ENCODE assay signal across 1 cellular context in the genomic region with DNA sequence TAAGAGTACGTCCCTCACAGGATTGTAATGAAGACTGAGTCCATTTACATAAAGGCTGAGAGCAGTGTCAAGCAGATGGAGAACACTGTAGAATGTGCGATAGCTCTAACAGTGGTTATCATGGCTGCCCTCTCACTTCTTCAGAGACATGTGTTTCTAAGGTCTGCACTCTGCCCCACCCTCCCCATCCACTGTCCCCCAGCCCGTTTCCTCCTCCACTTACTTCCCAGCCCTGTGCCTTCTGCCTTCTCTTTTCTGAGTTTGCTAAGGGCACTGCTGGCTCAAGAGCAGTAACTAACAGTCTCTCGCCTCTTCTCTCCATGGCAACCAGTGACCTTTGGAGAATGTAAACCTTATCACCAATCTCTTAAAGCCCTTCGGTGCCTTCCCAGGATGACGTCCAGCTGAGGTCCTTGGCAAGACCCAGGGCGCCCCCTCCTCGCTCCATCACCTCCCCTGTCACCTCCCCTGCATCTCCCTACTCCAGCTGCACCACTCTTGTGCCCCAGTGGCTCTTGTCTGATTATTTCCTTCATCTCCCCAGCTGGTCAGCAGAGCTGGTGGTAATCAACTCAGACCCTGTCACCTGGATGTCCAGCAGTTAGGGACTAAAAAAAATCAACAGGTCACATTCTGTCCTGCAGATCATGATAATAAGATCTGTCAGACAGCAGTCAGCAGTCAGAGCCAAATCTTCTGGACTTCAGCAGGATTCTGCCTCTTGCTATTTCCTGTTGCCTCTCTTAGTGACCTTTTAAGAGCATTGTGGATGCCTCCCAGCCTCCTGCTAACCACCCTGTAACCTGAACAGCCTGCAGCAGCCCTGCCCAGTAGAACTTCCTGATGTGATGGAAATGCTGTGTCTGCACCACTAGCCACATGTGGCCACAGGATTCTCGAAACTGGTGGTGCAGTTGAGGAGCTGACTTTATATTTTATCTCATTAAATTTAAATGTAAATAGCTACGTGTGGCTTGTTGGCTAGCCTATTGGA.
TF ChIP-seq lines count a peak whose summit lies in the region.

No MANE protein-coding gene starts in this region.

TF ChIP-seq in GM12878, 131 proteins besides CTCF, POLR2A, EP300 and RAD21:
- TF ChIP-seq BMI1 (IDR thresholded peaks at IDR 0.05; ENCODE audit: borderline replicate concordance) = no peak
- no peak for TF ChIP-seq CREM (IDR thresholded peaks at IDR 0.05; ENCODE audit: low read depth)
- no peak for TF ChIP-seq ZNF217 (IDR thresholded peaks at IDR 0.05)
- TF ChIP-seq, protein P1, sequence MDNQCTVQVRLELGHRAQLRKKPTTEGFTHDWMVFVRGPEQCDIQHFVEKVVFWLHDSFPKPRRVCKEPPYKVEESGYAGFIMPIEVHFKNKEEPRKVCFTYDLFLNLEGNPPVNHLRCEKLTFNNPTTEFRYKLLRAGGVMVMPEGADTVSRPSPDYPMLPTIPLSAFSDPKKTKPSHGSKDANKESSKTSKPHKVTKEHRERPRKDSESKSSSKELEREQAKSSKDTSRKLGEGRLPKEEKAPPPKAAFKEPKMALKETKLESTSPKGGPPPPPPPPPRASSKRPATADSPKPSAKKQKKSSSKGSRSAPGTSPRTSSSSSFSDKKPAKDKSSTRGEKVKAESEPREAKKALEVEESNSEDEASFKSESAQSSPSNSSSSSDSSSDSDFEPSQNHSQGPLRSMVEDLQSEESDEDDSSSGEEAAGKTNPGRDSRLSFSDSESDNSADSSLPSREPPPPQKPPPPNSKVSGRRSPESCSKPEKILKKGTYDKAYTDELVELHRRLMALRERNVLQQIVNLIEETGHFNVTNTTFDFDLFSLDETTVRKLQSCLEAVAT (IDR thresholded peaks at IDR 0.05) = no peak
- TF ChIP-seq, protein P2, sequence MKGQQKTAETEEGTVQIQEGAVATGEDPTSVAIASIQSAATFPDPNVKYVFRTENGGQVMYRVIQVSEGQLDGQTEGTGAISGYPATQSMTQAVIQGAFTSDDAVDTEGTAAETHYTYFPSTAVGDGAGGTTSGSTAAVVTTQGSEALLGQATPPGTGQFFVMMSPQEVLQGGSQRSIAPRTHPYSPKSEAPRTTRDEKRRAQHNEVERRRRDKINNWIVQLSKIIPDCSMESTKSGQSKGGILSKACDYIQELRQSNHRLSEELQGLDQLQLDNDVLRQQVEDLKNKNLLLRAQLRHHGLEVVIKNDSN (IDR thresholded peaks at IDR 0.05; ENCODE audit: borderline replicate concordance, extremely low read length, insufficient read depth, low read depth, low read length) = no peak
- TF ChIP-seq, protein P3, sequence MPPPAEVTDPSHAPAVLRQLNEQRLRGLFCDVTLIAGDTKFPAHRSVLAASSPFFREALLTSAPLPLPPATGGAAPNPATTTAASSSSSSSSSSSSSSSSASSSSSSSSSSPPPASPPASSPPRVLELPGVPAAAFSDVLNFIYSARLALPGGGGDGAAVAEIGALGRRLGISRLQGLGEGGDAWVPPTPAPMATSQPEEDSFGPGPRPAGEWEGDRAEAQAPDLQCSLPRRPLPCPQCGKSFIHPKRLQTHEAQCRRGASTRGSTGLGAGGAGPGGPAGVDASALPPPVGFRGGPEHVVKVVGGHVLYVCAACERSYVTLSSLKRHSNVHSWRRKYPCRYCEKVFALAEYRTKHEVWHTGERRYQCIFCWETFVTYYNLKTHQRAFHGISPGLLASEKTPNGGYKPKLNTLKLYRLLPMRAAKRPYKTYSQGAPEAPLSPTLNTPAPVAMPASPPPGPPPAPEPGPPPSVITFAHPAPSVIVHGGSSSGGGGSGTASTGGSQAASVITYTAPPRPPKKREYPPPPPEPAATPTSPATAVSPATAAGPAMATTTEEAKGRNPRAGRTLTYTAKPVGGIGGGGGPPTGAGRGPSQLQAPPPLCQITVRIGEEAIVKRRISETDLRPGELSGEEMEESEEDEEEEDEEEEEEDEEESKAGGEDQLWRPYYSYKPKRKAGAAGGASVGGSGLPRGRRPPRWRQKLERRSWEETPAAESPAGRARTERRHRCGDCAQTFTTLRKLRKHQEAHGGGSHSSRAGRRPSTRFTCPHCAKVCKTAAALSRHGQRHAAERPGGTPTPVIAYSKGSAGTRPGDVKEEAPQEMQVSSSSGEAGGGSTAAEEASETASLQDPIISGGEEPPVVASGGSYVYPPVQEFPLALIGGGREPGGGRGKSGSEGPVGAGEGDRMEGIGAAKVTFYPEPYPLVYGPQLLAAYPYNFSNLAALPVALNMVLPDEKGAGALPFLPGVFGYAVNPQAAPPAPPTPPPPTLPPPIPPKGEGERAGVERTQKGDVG (CRISPR knock-in tag; IDR thresholded peaks at IDR 0.05) = no peak
- no peak for TF ChIP-seq POLR2AphosphoS5 (IDR thresholded peaks at IDR 0.05; ENCODE audit: low read length)
- no peak for TF ChIP-seq MTA3 (IDR thresholded peaks at IDR 0.05; ENCODE audit: borderline replicate concordance, low read length)
- TF ChIP-seq NRF1 (conservative IDR thresholded peaks at IDR 0.05; ENCODE audit: low read depth, low read length) = no peak
- TF ChIP-seq ASH2L (IDR thresholded peaks at IDR 0.05; ENCODE audit: borderline replicate concordance, low read depth) = no peak
- TF ChIP-seq, protein P4, sequence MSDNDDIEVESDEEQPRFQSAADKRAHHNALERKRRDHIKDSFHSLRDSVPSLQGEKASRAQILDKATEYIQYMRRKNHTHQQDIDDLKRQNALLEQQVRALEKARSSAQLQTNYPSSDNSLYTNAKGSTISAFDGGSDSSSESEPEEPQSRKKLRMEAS (IDR thresholded peaks at IDR 0.05; ENCODE audit: low read depth, low read length) = no peak
- no peak for TF ChIP-seq SUPT20H (IDR thresholded peaks at IDR 0.05; ENCODE audit: borderline replicate concordance, control insufficient read depth, low read depth, low read length)
- TF ChIP-seq, protein P5, sequence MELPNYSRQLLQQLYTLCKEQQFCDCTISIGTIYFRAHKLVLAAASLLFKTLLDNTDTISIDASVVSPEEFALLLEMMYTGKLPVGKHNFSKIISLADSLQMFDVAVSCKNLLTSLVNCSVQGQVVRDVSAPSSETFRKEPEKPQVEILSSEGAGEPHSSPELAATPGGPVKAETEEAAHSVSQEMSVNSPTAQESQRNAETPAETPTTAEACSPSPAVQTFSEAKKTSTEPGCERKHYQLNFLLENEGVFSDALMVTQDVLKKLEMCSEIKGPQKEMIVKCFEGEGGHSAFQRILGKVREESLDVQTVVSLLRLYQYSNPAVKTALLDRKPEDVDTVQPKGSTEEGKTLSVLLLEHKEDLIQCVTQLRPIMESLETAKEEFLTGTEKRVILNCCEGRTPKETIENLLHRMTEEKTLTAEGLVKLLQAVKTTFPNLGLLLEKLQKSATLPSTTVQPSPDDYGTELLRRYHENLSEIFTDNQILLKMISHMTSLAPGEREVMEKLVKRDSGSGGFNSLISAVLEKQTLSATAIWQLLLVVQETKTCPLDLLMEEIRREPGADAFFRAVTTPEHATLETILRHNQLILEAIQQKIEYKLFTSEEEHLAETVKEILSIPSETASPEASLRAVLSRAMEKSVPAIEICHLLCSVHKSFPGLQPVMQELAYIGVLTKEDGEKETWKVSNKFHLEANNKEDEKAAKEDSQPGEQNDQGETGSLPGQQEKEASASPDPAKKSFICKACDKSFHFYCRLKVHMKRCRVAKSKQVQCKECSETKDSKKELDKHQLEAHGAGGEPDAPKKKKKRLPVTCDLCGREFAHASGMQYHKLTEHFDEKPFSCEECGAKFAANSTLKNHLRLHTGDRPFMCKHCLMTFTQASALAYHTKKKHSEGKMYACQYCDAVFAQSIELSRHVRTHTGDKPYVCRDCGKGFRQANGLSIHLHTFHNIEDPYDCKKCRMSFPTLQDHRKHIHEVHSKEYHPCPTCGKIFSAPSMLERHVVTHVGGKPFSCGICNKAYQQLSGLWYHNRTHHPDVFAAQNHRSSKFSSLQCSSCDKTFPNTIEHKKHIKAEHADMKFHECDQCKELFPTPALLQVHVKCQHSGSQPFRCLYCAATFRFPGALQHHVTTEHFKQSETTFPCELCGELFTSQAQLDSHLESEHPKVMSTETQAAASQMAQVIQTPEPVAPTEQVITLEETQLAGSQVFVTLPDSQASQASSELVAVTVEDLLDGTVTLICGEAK (IDR thresholded peaks at IDR 0.05; ENCODE audit: borderline replicate concordance) = no peak
- TF ChIP-seq MTA2 (IDR thresholded peaks at IDR 0.05; ENCODE audit: low read depth) = no peak
- TF ChIP-seq CBX5 (IDR thresholded peaks at IDR 0.05; ENCODE audit: low read depth) = no peak
TF ChIP-seq in GM12878: peak in this region for 0.
